ENCODE assay signal across 14 cellular contexts in genomic region chr2:647691-648231, GRCh38.
"Had no signal": no experiment of that assay in that cellular context is flagged by ENCODE, and none has a peak within 500 bp of the region (broad histone marks: within the 10 kb centered on the region; RNA-seq: fewer than 3 reads in every experiment).

No MANE protein-coding gene starts in this region.

- H3K36me3 Mint-ChIP-seq: activated naive CD8-positive, alpha-beta T cell treated with anti-CD3 and anti-CD28 coated beads for 36 hours; natural killer cell treated with Interleukin-12 subunit alpha and Interleukin-12 subunit beta and Interleukin-15 and Interleukin-18, amount 100 ng/mL, for 72 hours had no signal

- ATAC-seq: activated T-cell treated with anti-CD3 and anti-CD28 coated beads, Interleukin-2, amount 50 U/mL, for 72 hours; effector memory CD8-positive, alpha-beta T cell; natural killer cell treated with Interleukin-12 subunit alpha and Interleukin-12 subunit beta and Interleukin-15 and Interleukin-18, amount 100 ng/mL, for 72 hours; right cardiac atrium; stimulated activated naive CD8-positive, alpha-beta T cell treated with anti-CD3 and anti-CD28 coated beads, Interleukin-15, Interleukin-2, amounts not matched to agents 100 U/mL and 50 U/mL, for 24 hours had no signal

- H3K27ac ChIP-seq: skin epidermis, WERI-Rb-1 had no signal

- H3K4me3 Mint-ChIP-seq: activated naive CD8-positive, alpha-beta T cell treated with anti-CD3 and anti-CD28 coated beads for 36 hours; activated T-cell treated with anti-CD3 and anti-CD28 coated beads, Interleukin-2, amount 50 U/mL, for 72 hours; dendritic cell treated with granulocyte-macrophage colony-stimulating factor and Interleukin-4, amounts not matched to agents 40 ng/mL and 50 ng/mL, for 4 days; effector memory CD8-positive, alpha-beta T cell; natural killer cell treated with Interleukin-12 subunit alpha and Interleukin-12 subunit beta and Interleukin-15 and Interleukin-18, amount 100 ng/mL, for 72 hours had no signal

- H3K4me3 ChIP-seq: skin epidermis had no signal

- H3K27ac Mint-ChIP-seq: activated naive CD8-positive, alpha-beta T cell treated with anti-CD3 and anti-CD28 coated beads for 36 hours; activated T-cell treated with anti-CD3 and anti-CD28 coated beads, Interleukin-2, amount 50 U/mL, for 72 hours; dendritic cell treated with granulocyte-macrophage colony-stimulating factor and Interleukin-4, amounts not matched to agents 40 ng/mL and 50 ng/mL, for 4 days; effector memory CD8-positive, alpha-beta T cell; natural killer cell treated with Interleukin-12 subunit alpha and Interleukin-12 subunit beta and Interleukin-15 and Interleukin-18, amount 100 ng/mL, for 72 hours had no signal

- H3K9me3 Mint-ChIP-seq: activated naive CD8-positive, alpha-beta T cell treated with anti-CD3 and anti-CD28 coated beads for 36 hours; activated T-cell treated with anti-CD3 and anti-CD28 coated beads, Interleukin-2, amount 50 U/mL, for 72 hours; dendritic cell treated with granulocyte-macrophage colony-stimulating factor and Interleukin-4, amounts not matched to agents 40 ng/mL and 50 ng/mL, for 4 days; effector memory CD8-positive, alpha-beta T cell; natural killer cell treated with Interleukin-12 subunit alpha and Interleukin-12 subunit beta and Interleukin-15 and Interleukin-18, amount 100 ng/mL, for 72 hours had no signal

- H3K36me3 ChIP-seq: WERI-Rb-1 had no signal

- DNase-seq: activated CD4-positive, alpha-beta T cell treated with anti-CD3 and anti-CD28 coated beads for 1 hour; activated CD4-positive, alpha-beta T cell treated with anti-CD3 and anti-CD28 coated beads, Interleukin-2, amount 50 U/mL, for 48 hours; activated naive CD8-positive, alpha-beta T cell treated with anti-CD3 and anti-CD28 coated beads for 36 hours; activated T-cell treated with anti-CD3 and anti-CD28 coated beads, Interleukin-2, amount 50 U/mL, for 72 hours; amniotic stem cell; effector memory CD8-positive, alpha-beta T cell; foreskin fibroblast; mesendoderm; right cardiac atrium; stimulated activated naive CD8-positive, alpha-beta T cell treated with anti-CD3 and anti-CD28 coated beads, Interleukin-15, Interleukin-2, amounts not matched to agents 100 U/mL and 50 U/mL, for 24 hours; WERI-Rb-1 had no signal
